Comparison of ENCODE assay signal across 8 cellular contexts in the genomic region with DNA sequence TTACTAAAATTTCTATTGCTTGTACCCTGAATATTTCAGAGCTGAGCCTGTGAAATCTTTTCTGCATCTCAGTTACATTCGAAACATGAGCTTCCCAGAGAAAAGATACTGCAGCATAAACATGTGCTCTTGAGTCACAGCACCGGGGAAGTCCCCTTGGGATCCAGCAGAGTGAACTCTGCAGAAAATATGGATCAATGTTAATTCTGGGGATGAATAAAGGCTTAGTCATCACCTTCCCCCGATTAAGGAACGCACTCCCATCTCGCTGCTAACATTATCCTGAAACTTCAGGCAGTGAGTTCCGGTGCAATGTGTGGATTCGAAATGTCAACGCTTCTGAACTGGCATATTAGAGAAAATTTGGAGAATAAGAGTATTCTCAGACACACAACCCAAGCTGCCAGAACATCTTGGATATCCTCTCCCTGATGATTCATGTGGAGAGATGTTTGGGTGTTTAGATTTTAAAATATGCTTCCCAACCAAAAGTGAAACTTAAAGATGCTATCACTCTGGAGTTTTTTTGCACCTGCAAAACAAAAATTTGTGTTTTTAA.
DNase-seq lines count a peak whose midpoint lies in the region; ATAC-seq and TF ChIP-seq lines count a peak whose summit lies in the region.

No MANE protein-coding gene starts in this region.

- peaks cover 54 to 65% of the 10 kb centered on the region in 2 donors for H3K4me1 ChIP-seq in mucosa of rectum (ENCODE audit: control insufficient read depth in 2 of 2, insufficient read depth in 2 of 2, low read length in 2 of 2)

- H3K9me3 Mint-ChIP-seq in CD14-positive monocyte (peaks cover 2 to 16% (median 9%) of the 10 kb centered on the region in 7 donors), endothelial cell (ENCODE audit: unreplicated experiment) (no peaks in the 10 kb centered on the region)

- peaks cover 60% of the 10 kb centered on the region for H3K4me1 Mint-ChIP-seq in CD14-positive monocyte
- H3K4me1 Mint-ChIP-seq in endothelial cell (ENCODE audit: unreplicated experiment), result peaks cover 55% of the 10 kb centered on the region

- no peaks in the 10 kb centered on the region for H3K27me3 Mint-ChIP-seq in CD14-positive monocyte (ENCODE audit: low read depth in 3 of 3)
- H3K27me3 Mint-ChIP-seq in endothelial cell (ENCODE audit: unreplicated experiment), result peaks cover 4% of the 10 kb centered on the region

- intact Hi-C loops in CD14-positive monocyte (cut with micrococcal nuclease), result loop anchor here in 1 of 2 donors (10.0 kb wide), 1 partner anchor 119 kb away; no protein-coding TSS in a partner anchor

- no peaks in the 10 kb centered on the region for H3K9me3 ChIP-seq in mucosa of rectum (ENCODE audit: control insufficient read depth in 2 of 2, low read length in 2 of 2)

- no peak for ATAC-seq in HG02870 (IDR thresholded peaks at IDR 0.05; ENCODE audit: unreplicated experiment)

- peak overlapping the region; percentile 29 to 80 for H3K9ac ChIP-seq in mucosa of rectum (ENCODE audit: low read depth in 1 of 2, low read length in 2 of 2)

- no peaks in the 10 kb centered on the region for H3K27me3 ChIP-seq in mucosa of rectum (ENCODE audit: control insufficient read depth in 2 of 2, insufficient read depth in 2 of 2, low read length in 2 of 2)

- H3K4me3 Mint-ChIP-seq in CD14-positive monocyte (peak overlapping the region in 1 of 2 donors; percentile 68), endothelial cell (ENCODE audit: unreplicated experiment) (no peak overlapping the region)

- no peak for TF ChIP-seq CTCF in CD14-positive monocyte (IDR thresholded peaks at IDR 0.05)
- TF ChIP-seq CTCF in endothelial cell (IDR thresholded peaks at IDR 0.05; ENCODE audit: unreplicated experiment), result no peak

- peaks cover 6 to 8% of the 10 kb centered on the region in 2 donors for H3K36me3 ChIP-seq in mucosa of rectum (ENCODE audit: control insufficient read depth in 2 of 2, insufficient read depth in 2 of 2, low read length in 2 of 2)

- H3K27ac Mint-ChIP-seq in CD14-positive monocyte (peak overlapping the region in 6 of 7 donors; percentile 50 to 85 (median 71)), endothelial cell (ENCODE audit: unreplicated experiment) (no peak overlapping the region)

- peak; percentile 60 for DNase-seq in CD14-positive monocyte (ENCODE audit: low spot score)
- peak; percentile 29 for DNase-seq in LoVo (ENCODE audit: low spot score)
- DNase-seq in caudate nucleus (lab: John Stamatoyannopoulos, UW), result peak in 32 of 61 donors; percentile 12 to 85 (median 35)
- no peak for DNase-seq in midbrain (lab: John Stamatoyannopoulos, UW)
- no peak for DNase-seq in endothelial cell (ENCODE audit: low spot score)
- DNase-seq in stimulated activated CD4-positive, alpha-beta T cell treated with anti-CD3 and anti-CD28 coated beads, Interleukin-4, amount 100 ng/mL, for 24 hours, result no peak

- peaks cover 37 to 56% of the 10 kb centered on the region in 2 donors for H3K36me3 Mint-ChIP-seq in CD14-positive monocyte
- peaks cover 22% of the 10 kb centered on the region for H3K36me3 Mint-ChIP-seq in endothelial cell (ENCODE audit: low read depth, unreplicated experiment)

- H3K27ac ChIP-seq in caudate nucleus (ENCODE audit: low read depth, low read length) (peak overlapping the region; percentile 24), mucosa of rectum (ENCODE audit: low read depth in 2 of 2, low read length in 2 of 2) (peak overlapping the region; percentile 96 to 99)

- peak overlapping the region; percentile 41 to 51 for H3K4me3 ChIP-seq in mucosa of rectum (ENCODE audit: low read length in 2 of 2)

Comparison
In these comparisons a context has a peak if more than half of its experiments do, and no peak if none do; other contexts are left out.
1. DNase-seq: peak in CD14-positive monocyte (single experiment), LoVo (single experiment) and caudate nucleus (32 of 61); none in midbrain (single experiment), endothelial cell (single experiment) and stimulated activated CD4-positive, alpha-beta T cell treated with anti-CD3 and anti-CD28 coated beads, Interleukin-4, amount 100 ng/mL, for 24 hours (single experiment).